In the genomic region with DNA sequence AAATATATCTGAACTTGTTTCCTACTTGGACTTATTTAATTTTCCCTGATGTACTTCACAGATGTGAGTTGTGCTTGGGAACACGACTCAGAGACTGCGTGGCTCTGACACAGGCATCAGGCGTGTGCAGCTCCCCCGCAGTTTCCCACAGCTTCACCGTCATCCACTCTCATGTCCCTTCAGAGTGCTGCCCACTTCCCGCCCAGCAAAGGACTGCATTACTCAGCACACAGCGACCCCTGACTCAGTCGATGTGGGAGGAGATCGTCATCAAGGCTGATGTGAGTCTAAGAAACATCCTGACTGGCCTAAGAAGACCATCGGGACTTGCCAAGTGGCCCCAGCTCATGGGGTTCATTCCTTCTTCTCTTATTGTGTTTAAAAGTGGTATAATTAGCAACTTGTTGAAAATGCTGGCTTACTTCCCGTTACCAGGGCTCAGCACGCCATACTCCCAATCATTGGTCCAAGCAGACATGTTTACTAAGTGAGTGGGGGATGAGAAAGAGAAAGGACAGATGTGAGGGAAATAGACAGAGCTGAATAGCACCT, we compare ENCODE assay signal across 8 cellular contexts.
DNase-seq lines count a peak whose midpoint lies in the region; ATAC-seq and TF ChIP-seq lines count a peak whose summit lies in the region.

No MANE protein-coding gene starts in this region.

- H3K4me1 Mint-ChIP-seq in mesothelial cell of epicardium, result peaks cover 16% of the 10 kb centered on the region

- DNase-seq in HK-2 (ENCODE audit: unreplicated experiment), result peak; percentile 82
- DNase-seq in activated CD8-positive, alpha-beta memory T cell treated with anti-CD3 and anti-CD28 coated beads, Interleukin-2, amount 50 U/mL, for 24 hours (ENCODE audit: extremely low read depth), result peak; percentile 54
- DNase-seq in cardiac septum (ENCODE audit: low spot score), result peak; percentile 87
- peak; percentile 76 to 78 (median 77) for DNase-seq in stimulated activated CD4-positive, alpha-beta T cell treated with anti-CD3 and anti-CD28 coated beads, Interleukin-12 subunit alpha, Interleukin-12 subunit beta, amount 100 ng/mL, for 48 hours (ENCODE audit: low read depth in 2 of 3, low spot score in 1 of 3)
- no peak for DNase-seq in mesothelial cell of epicardium (ENCODE audit: low spot score in 2 of 2, unreplicated experiment in 2 of 2)
- no peak for DNase-seq in NCI-H748 (lab: John Stamatoyannopoulos, UW; ENCODE audit: unreplicated experiment)
- DNase-seq in NCI-H345 treated with DMSO at 0.1 percent for 48 hours (lab: John Stamatoyannopoulos, UW; ENCODE audit: unreplicated experiment), result no peak

- no peak overlapping the region for H3K27ac Mint-ChIP-seq in mesothelial cell of epicardium

- H3K4me3 Mint-ChIP-seq in mesothelial cell of epicardium, result no peak overlapping the region

- intact Hi-C loops in cardiac septum (cut with DNase I), result loop anchor here (5.0 kb wide), 1 partner anchor 494 kb away; no protein-coding TSS in a partner anchor

- ATAC-seq in GM19351 (IDR thresholded peaks at IDR 0.05; ENCODE audit: unreplicated experiment), result no peak

- no peaks in the 10 kb centered on the region for H3K27me3 Mint-ChIP-seq in mesothelial cell of epicardium (ENCODE audit: low read depth)

- no peak for TF ChIP-seq CTCF in mesothelial cell of epicardium (IDR thresholded peaks at IDR 0.05; ENCODE audit: unreplicated experiment)

- no peaks in the 10 kb centered on the region for H3K36me3 Mint-ChIP-seq in mesothelial cell of epicardium

- H3K9me3 Mint-ChIP-seq in mesothelial cell of epicardium, result peaks cover 6% of the 10 kb centered on the region

Comparison
In these comparisons a context has a peak if more than half of its experiments do, and no peak if none do; other contexts are left out.
1. DNase-seq: peak in HK-2 (single experiment), activated CD8-positive, alpha-beta memory T cell treated with anti-CD3 and anti-CD28 coated beads, Interleukin-2, amount 50 U/mL, for 24 hours (single experiment), cardiac septum (single experiment) and stimulated activated CD4-positive, alpha-beta T cell treated with anti-CD3 and anti-CD28 coated beads, Interleukin-12 subunit alpha, Interleukin-12 subunit beta, amount 100 ng/mL, for 48 hours (3 of 3); none in mesothelial cell of epicardium (0 of 2), NCI-H748 (single experiment) and NCI-H345 treated with DMSO at 0.1 percent for 48 hours (single experiment).